8 cellular contexts compared by ENCODE assay signal in the genomic region with DNA sequence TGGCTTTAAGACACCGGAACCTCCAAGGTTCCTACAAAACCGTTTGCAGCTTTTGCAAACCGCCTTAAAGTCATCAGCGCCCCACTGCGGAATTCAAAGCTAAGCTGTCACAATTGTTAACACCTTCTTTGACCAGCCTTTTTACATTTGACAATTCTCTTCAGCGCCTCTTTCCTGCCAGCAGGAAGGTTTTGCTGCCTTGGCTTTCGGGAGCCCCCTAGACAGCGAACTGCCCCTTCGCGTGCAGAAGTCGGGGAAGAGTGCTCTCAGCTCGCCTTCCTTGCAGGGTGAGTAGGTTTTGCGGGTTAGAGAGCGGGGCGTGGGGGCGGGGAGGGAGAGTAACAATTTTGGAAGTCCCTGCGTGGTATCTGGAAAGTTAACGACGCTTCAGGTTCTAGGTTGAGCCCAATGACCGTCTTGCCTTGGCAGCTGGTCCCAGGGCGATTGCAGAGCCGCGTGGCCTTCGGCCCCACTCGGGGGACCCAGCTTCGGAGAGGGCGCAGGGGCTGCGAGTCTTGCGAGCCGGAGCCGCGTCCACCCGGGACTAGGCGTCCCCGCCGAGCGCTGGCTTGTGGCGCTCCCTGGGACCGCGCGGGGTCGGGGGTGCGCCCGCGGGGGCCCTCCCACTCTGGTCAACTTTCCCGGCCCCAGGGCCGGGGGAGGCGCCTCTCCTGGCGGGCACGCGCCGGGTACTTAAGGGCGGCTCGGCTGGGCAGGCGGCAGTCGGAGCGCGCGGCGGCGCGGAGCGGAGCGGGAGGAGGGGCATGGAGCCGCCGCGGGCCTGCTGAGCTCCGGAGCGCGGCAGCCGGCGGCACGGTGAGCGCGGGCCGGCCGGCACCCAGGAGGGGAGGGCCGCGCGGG. TPM values are rescaled to one million over a fixed set of nuclear protein-coding genes. Genes with fewer than 3 reads are reported as not detected.
DNase-seq lines count a peak whose midpoint lies in the region; ATAC-seq and TF ChIP-seq lines count a peak whose summit lies in the region.

A gene with protein sequence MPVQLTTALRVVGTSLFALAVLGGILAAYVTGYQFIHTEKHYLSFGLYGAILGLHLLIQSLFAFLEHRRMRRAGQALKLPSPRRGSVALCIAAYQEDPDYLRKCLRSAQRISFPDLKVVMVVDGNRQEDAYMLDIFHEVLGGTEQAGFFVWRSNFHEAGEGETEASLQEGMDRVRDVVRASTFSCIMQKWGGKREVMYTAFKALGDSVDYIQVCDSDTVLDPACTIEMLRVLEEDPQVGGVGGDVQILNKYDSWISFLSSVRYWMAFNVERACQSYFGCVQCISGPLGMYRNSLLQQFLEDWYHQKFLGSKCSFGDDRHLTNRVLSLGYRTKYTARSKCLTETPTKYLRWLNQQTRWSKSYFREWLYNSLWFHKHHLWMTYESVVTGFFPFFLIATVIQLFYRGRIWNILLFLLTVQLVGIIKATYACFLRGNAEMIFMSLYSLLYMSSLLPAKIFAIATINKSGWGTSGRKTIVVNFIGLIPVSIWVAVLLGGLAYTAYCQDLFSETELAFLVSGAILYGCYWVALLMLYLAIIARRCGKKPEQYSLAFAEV (plus strand): TSS at position 153 of the 861 bp plus-strand sequence. CDS start 3,743 bp downstream, outside the sequence.

- H3K9ac ChIP-seq in colonic mucosa (ENCODE audit: low read depth in 2 of 2, low read length in 2 of 2), result peak within 1 kb of the TSS; percentile 56 to 81

- no peaks in the 10 kb centered on the region for H3K36me3 ChIP-seq in colonic mucosa

- no peaks in the 10 kb centered on the region for H3K9me3 ChIP-seq in colonic mucosa

- no peaks in the 10 kb centered on the region for H3K27me3 ChIP-seq in colonic mucosa

- H3K4me3 ChIP-seq in colonic mucosa, result peak within 1 kb of the TSS; percentile 54

- peaks cover 13% of the 10 kb centered on the region for H3K4me1 ChIP-seq in colonic mucosa

- DNase-seq in NCI-H82 (lab: John Stamatoyannopoulos, UW), result peak; percentile 63
- DNase-seq in NCI-H82 treated with DMSO at 0.1 percent for 48 hours (lab: John Stamatoyannopoulos, UW; ENCODE audit: unreplicated experiment), result no peak
- DNase-seq in SKM-1 treated with dmso at 0.1 percent for 144 hours (lab: John Stamatoyannopoulos, UW; ENCODE audit: unreplicated experiment), result peak; percentile 41
- DNase-seq in colonic mucosa, result peak; percentile 63
- peak; percentile 53 to 75 for DNase-seq in left colon
- peak; percentile 22 for DNase-seq in stimulated activated CD4-positive, alpha-beta T cell treated with anti-CD3 and anti-CD28 coated beads, Interleukin-1b, Interleukin-23, amount 100 ng/mL, for 48 hours
- DNase-seq in foreskin melanocyte, result no peak

- ATAC-seq in left colon, result peak; percentile 82

- no peak within 1 kb of the TSS for H3K27ac ChIP-seq in colonic mucosa

- TF ChIP-seq EP300 in Ishikawa (IDR thresholded peaks at IDR 0.05; ENCODE audit: borderline replicate concordance), result no peak

- intact Hi-C loops in colonic mucosa (cut with DNase I), result loop anchor here (5.0 to 10.0 kb wide), 2 partner anchors 111 to 203 kb away; no protein-coding TSS in a partner anchor
- intact Hi-C loops in left colon (cut with DNase I, micrococcal nuclease), result no loop called here

- peak; percentile 76 for TF ChIP-seq RAD21 in Ishikawa (IDR thresholded peaks at IDR 0.05; ENCODE audit: low read depth)

- no peak for TF ChIP-seq CTCF in colonic mucosa (IDR thresholded peaks at IDR 0.05)

TF ChIP-seq in Ishikawa, 13 proteins besides CTCF, POLR2A, EP300 and RAD21:
- TF ChIP-seq TCF12 (IDR thresholded peaks at IDR 0.05; ENCODE audit: low read depth) (0 out of 2 replicates have a peak, but pooled peaks have one; percentile 7), TEAD4 (IDR thresholded peaks at IDR 0.05) (0 out of 2 replicates have a peak, but pooled peaks have one; percentile 15), CEBPB (IDR thresholded peaks at IDR 0.05) (no peak), TAF1 (IDR thresholded peaks at IDR 0.05; ENCODE audit: low read depth) (peak; percentile 30; the same call in 1 of the 2 replicates), YY1 (IDR thresholded peaks at IDR 0.05; ENCODE audit: low read depth) (no peak), EGR1 (IDR thresholded peaks at IDR 0.05) (0 out of 2 replicates have a peak, but pooled peaks have one; percentile 6), NFIC (IDR thresholded peaks at IDR 0.05) (no peak)
- TF ChIP-seq, protein P1, sequence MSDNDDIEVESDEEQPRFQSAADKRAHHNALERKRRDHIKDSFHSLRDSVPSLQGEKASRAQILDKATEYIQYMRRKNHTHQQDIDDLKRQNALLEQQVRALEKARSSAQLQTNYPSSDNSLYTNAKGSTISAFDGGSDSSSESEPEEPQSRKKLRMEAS (IDR thresholded peaks at IDR 0.05), result 0 out of 2 replicates have a peak, but pooled peaks have one; percentile 7

RNA-seq across cellular contexts. Expression of the gene that starts here (rescaled TPM):
- total RNA-seq in colonic mucosa (10 to 100 TPM in 1 of 2 donors, 1 to 10 TPM in 1; 5.1 to 19.9 TPM), left colon (10 to 100 TPM in 1 of 2 donors, 1 to 10 TPM in 1; 2.8 to 21.1 TPM)

Comparison
In these comparisons a context has a peak if more than half of its experiments do, and no peak if none do; other contexts are left out.
1. DNase-seq: peak in NCI-H82 (single experiment), SKM-1 treated with dmso at 0.1 percent for 144 hours (single experiment), colonic mucosa (single experiment), left colon (2 of 2) and stimulated activated CD4-positive, alpha-beta T cell treated with anti-CD3 and anti-CD28 coated beads, Interleukin-1b, Interleukin-23, amount 100 ng/mL, for 48 hours (single experiment); none in NCI-H82 treated with DMSO at 0.1 percent for 48 hours (single experiment) and foreskin melanocyte (single experiment).